ENCODE assay signal across 8 cellular contexts in genomic region chr19:54439174-54439851, GRCh38. TPM values are rescaled to one million over a fixed set of nuclear protein-coding genes. Genes with fewer than 3 reads are reported as not detected.
DNase-seq lines count a peak whose midpoint lies in the region; ATAC-seq and TF ChIP-seq lines count a peak whose summit lies in the region.

No MANE protein-coding gene starts in this region.

- no peaks in the 10 kb centered on the region for H3K4me1 ChIP-seq in osteoblast (ENCODE audit: insufficient read depth, low read length)

- DNase-seq in SW480 (ENCODE audit: low spot score) (peak; percentile 46), osteoblast (ENCODE audit: insufficient read length, low spot score, missing footprints) (peak; percentile 82), NCI-H1048 (lab: John Stamatoyannopoulos, UW) (no peak)

- TF ChIP-seq CTCF in 22Rv1 (IDR thresholded peaks at IDR 0.05) = peak; percentile 75
- peak; percentile 39 for TF ChIP-seq CTCF in GM12873 (IDR thresholded peaks at IDR 0.05; ENCODE audit: insufficient read depth, low read depth, low read length, missing control alignments)
- TF ChIP-seq CTCF in osteoblast (IDR thresholded peaks at IDR 0.05; ENCODE audit: extremely low read depth, low read depth, low read length) = peak; percentile 46

- peak; percentile 48 for ATAC-seq in esophagus mucosa
- ATAC-seq in HG03469 (IDR thresholded peaks at IDR 0.05; ENCODE audit: unreplicated experiment) = no peak
- ATAC-seq in HG03457 (IDR thresholded peaks at IDR 0.05; ENCODE audit: unreplicated experiment) = no peak

- peaks cover 9% of the 10 kb centered on the region for H3K36me3 ChIP-seq in osteoblast (ENCODE audit: insufficient read depth, low read length)

- H3K79me2 ChIP-seq in osteoblast (ENCODE audit: insufficient read depth, low read length) = peaks cover 8% of the 10 kb centered on the region

- H3K4me3 ChIP-seq in osteoblast (ENCODE audit: insufficient read depth, low read length) = no peak overlapping the region

- H3K27ac ChIP-seq in 22Rv1 (no peak overlapping the region), osteoblast (ENCODE audit: low read depth, low read length) (no peak overlapping the region)

- no peak overlapping the region for H3K4me2 ChIP-seq in osteoblast (ENCODE audit: insufficient read depth, low read length)

- H4K20me1 ChIP-seq in osteoblast (ENCODE audit: insufficient read depth, low read length) = peaks cover 21% of the 10 kb centered on the region

- H3K9me3 ChIP-seq in osteoblast (ENCODE audit: low read depth, low read length) = no peaks in the 10 kb centered on the region

- H2AFZ ChIP-seq in osteoblast (ENCODE audit: low read length) = no peak overlapping the region

- H3K27me3 ChIP-seq in osteoblast (ENCODE audit: insufficient read depth, low read length) = no peaks in the 10 kb centered on the region

RNA-seq across cellular contexts. Expression of gene LENG8, which starts 9.7 kb away (rescaled TPM):
- total RNA-seq in esophagus mucosa = 38.5 TPM
- total RNA-seq in osteoblast = 40.7 and 42.3 TPM in 2 replicates

RNA-seq across cellular contexts. Expression of gene TTYH1, which starts 24.0 kb away (rescaled TPM):
- 0.44 TPM for total RNA-seq in esophagus mucosa
- not detected in 2 replicates for total RNA-seq in osteoblast

RNA-seq across cellular contexts. Expression of gene LENG9, which starts 24.3 kb away (rescaled TPM):
- 7.2 TPM for total RNA-seq in esophagus mucosa
- total RNA-seq in osteoblast = 14.4 and 21.4 TPM in 2 replicates

RNA-seq across cellular contexts. Expression of gene CDC42EP5, which starts 33.8 kb away (rescaled TPM):
- total RNA-seq in esophagus mucosa = 18.2 TPM
- total RNA-seq in osteoblast = 18.8 and 20.3 TPM in 2 replicates
